ENCODE assay signal across 1 cellular context in the genomic region with DNA sequence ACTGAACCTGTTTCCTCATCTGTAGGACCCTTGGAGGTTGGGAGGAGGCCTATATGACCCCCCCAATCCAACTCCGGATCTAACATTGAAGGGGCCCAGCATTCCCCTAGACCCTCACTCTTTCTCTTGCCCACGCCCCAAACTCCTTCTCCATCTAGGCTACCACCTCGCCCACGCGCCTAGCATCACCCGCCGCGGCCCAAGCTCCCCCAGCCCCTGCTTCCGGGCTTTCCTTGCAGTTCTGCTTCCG.
TF ChIP-seq lines count a peak whose summit lies in the region.

No MANE protein-coding gene starts in this region.

TF ChIP-seq in IMR-90, 13 proteins besides CTCF, POLR2A, EP300 and RAD21 (continued from another document):
- TF ChIP-seq, protein P1, sequence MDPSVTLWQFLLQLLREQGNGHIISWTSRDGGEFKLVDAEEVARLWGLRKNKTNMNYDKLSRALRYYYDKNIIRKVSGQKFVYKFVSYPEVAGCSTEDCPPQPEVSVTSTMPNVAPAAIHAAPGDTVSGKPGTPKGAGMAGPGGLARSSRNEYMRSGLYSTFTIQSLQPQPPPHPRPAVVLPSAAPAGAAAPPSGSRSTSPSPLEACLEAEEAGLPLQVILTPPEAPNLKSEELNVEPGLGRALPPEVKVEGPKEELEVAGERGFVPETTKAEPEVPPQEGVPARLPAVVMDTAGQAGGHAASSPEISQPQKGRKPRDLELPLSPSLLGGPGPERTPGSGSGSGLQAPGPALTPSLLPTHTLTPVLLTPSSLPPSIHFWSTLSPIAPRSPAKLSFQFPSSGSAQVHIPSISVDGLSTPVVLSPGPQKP (IDR thresholded peaks at IDR 0.05; ENCODE audit: borderline replicate concordance, low read depth, low read length): no peak
- no peak for TF ChIP-seq CEBPB (IDR thresholded peaks at IDR 0.05; ENCODE audit: low read depth, low read length)
- TF ChIP-seq BHLHE40 (IDR thresholded peaks at IDR 0.05; ENCODE audit: low read depth, low read length): no peak
